25 cellular contexts compared by ENCODE assay signal in the genomic region with DNA sequence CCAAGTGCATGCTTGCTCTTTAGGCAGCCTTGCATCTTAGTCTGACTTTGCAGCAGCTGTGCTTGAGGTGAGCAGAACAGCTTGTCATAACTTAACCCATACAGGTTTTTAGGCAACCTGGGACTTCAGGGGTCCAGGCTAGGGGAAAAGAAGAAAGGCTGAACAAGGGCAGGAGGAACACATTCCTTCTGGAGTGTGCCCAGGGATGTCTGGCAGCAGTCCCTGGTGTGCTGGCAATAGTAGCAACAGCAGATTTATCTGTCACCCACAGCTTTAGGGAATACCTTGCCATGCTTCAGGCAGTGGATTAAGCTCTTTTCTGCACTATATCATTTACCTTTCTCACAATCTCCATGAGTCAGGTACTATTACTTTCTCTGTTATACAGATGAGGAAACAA.
"Had no signal": no experiment of that assay in that cellular context is flagged by ENCODE, and none has a peak within 500 bp of the region (broad histone marks: within the 10 kb centered on the region; RNA-seq: fewer than 3 reads in every experiment).

No MANE protein-coding gene starts in this region.

- H3K27me3 ChIP-seq: hepatocyte, neutrophil, pancreas, right atrium auricular region, stomach, suprapubic skin, tibial nerve, uterus had no signal

- H3K4me3 Mint-ChIP-seq: mesothelial cell of epicardium; naive B cell; natural killer cell; neural crest cell; stimulated activated naive B cell treated with anti-CD40 and anti-IgM and Interleukin-4, amounts not matched to agents 10 μg/mL and 1 μg/mL and 100 μg/mL, for 72 hours; type B pancreatic cell had no signal

- H3K4me3 ChIP-seq: heart right ventricle, hepatocyte, left ventricle myocardium inferior, lung, pancreas, right atrium auricular region, skin epidermis, stomach, suprapubic skin, tibial nerve, uterus had no signal

- H3K27ac Mint-ChIP-seq: mesothelial cell of epicardium; naive B cell; natural killer cell; stimulated activated naive B cell treated with anti-CD40 and anti-IgM and Interleukin-4, amounts not matched to agents 10 μg/mL and 1 μg/mL and 100 μg/mL, for 72 hours; type B pancreatic cell had no signal

- DNase-seq: heart right ventricle; left ventricle myocardium inferior; mesendoderm; naive B cell; natural killer cell; pancreas; stimulated activated CD4-positive, alpha-beta T cell treated with anti-CD3 and anti-CD28 coated beads, Interleukin-12 subunit alpha, Interleukin-12 subunit beta, amount 100 ng/mL, for 4 hours; stimulated activated CD4-positive, alpha-beta T cell treated with anti-CD3 and anti-CD28 coated beads, Interleukin-15, amount 100 ng/mL, for 24 hours; stimulated activated CD4-positive, alpha-beta T cell treated with anti-CD3 and anti-CD28 coated beads, Interleukin-2, amount 100 ng/mL, for 24 hours; stimulated activated CD4-positive, alpha-beta T cell treated with anti-CD3 and anti-CD28 coated beads, Interleukin-4, amount 100 ng/mL, for 1 hour; stimulated activated naive B cell treated with anti-CD40 and anti-IgM and Interleukin-4, amounts not matched to agents 10 μg/mL and 1 μg/mL and 100 μg/mL, for 72 hours; stimulated activated naive CD8-positive, alpha-beta T cell treated with anti-CD3 and anti-CD28 coated beads, Interleukin-15, Interleukin-2, amounts not matched to agents 100 U/mL and 50 U/mL, for 24 hours; stomach; uterus had no signal

- H3K27ac ChIP-seq: heart right ventricle, hepatocyte, left ventricle myocardium inferior, neutrophil, pancreas, right atrium auricular region, stomach, suprapubic skin, tibial nerve, uterus had no signal

- H3K36me3 Mint-ChIP-seq: mesothelial cell of epicardium; naive B cell; natural killer cell; stimulated activated naive B cell treated with anti-CD40 and anti-IgM and Interleukin-4, amounts not matched to agents 10 μg/mL and 1 μg/mL and 100 μg/mL, for 72 hours; type B pancreatic cell had no signal

- H3K79me2 ChIP-seq: hepatocyte had no signal

- H3K27me3 Mint-ChIP-seq: naive B cell; stimulated activated naive B cell treated with anti-CD40 and anti-IgM and Interleukin-4, amounts not matched to agents 10 μg/mL and 1 μg/mL and 100 μg/mL, for 72 hours; type B pancreatic cell had no signal

- H3K4me1 ChIP-seq: heart right ventricle, left ventricle myocardium inferior, pancreas, right atrium auricular region, stomach, suprapubic skin, tibial nerve, uterus had no signal

- H3K9me3 ChIP-seq: heart right ventricle, left ventricle myocardium inferior, neutrophil, pancreas, right atrium auricular region, stomach, suprapubic skin, tibial nerve, uterus had no signal

- H3K4me1 Mint-ChIP-seq: natural killer cell; stimulated activated naive B cell treated with anti-CD40 and anti-IgM and Interleukin-4, amounts not matched to agents 10 μg/mL and 1 μg/mL and 100 μg/mL, for 72 hours had no signal

- H2AFZ ChIP-seq: hepatocyte had no signal

- H3K9me3 Mint-ChIP-seq: neural crest cell, type B pancreatic cell had no signal

- H3K4me2 ChIP-seq: hepatocyte had no signal

- H3K36me3 ChIP-seq: heart right ventricle, left ventricle myocardium inferior, neutrophil, pancreas, right atrium auricular region, stomach, suprapubic skin, tibial nerve, uterus had no signal

- ATAC-seq: heart right ventricle; natural killer cell; pancreas; sciatic nerve; stimulated activated naive B cell treated with anti-CD40 and anti-IgM and Interleukin-4, amounts not matched to agents 10 μg/mL and 1 μg/mL and 100 μg/mL, for 72 hours; stimulated activated naive CD8-positive, alpha-beta T cell treated with anti-CD3 and anti-CD28 coated beads, Interleukin-15, Interleukin-2, amounts not matched to agents 100 U/mL and 50 U/mL, for 24 hours had no signal
